ENCODE assay signal across 10 cellular contexts in the genomic region with DNA sequence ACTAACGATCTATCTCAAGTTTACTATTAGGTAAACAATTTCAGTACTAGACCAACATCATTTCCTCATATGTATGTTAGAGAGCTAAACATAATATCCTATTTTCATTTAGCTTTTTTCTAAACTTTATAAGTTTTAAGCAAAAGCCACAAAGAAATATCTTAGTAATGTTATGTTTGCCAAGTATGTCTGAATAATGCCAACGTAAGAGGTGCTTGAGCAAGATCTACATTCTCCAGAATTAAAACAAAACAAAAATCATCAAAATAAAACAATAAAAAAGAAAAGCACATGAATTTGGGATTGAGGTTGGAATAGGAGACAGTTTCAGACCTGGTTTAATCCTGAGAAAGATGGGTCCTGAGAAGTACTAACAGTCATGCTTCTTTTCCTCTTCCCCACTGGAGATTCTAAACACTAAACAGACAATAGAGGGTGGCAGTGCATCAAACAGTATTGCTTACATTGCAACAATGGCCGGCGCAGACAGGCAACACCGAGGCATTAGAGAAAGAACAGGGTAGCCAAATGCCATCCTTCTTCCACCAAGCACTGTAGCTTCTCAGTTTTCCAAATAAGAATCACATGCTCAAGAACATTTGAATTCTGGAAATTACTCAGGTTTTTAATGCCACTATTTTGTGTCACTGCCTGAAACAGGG. TPM values are rescaled to one million over a fixed set of nuclear protein-coding genes. Genes with fewer than 3 reads are reported as not detected.
DNase-seq lines count a peak whose midpoint lies in the region; ATAC-seq and TF ChIP-seq lines count a peak whose summit lies in the region.
"Had no signal": no experiment of that assay in that cellular context is flagged by ENCODE, and none has a peak within 500 bp of the region (broad histone marks: within the 10 kb centered on the region; RNA-seq: fewer than 3 reads in every experiment).

No MANE protein-coding gene starts in this region.

- CTCF ChIA-PET in activated CD4-positive, alpha-beta T cell treated with anti-CD3 and anti-CD28 coated beads for 36 hours (lab: Charles Lee) = interaction anchor here (0.8 kb wide), 1 partner anchor 8 kb away, joined by 4 read pairs; no protein-coding TSS in a partner anchor

- POLR2A ChIA-PET in activated CD4-positive, alpha-beta T cell treated with anti-CD3 and anti-CD28 coated beads for 36 hours (lab: Charles Lee) = no interaction called here

- H3K4me3 Mint-ChIP-seq in activated CD4-positive, alpha-beta T cell treated with anti-CD3 and anti-CD28 coated beads for 36 hours = no peak overlapping the region
- H3K4me3 Mint-ChIP-seq: stimulated activated memory B cell treated with anti-CD40 and anti-IgM and Interleukin-4, amounts not matched to agents 10 μg/mL and 1 μg/mL and 100 μg/mL, for 72 hours had no signal

- ATAC-seq in activated CD4-positive, alpha-beta T cell treated with anti-CD3 and anti-CD28 coated beads for 36 hours = no peak
- peak; percentile 41 to 55 (median 48) for ATAC-seq in right lobe of liver
- ATAC-seq: stimulated activated memory B cell treated with anti-CD40 and anti-IgM and Interleukin-4, amounts not matched to agents 10 μg/mL and 1 μg/mL and 100 μg/mL, for 72 hours had no signal

- no peaks in the 10 kb centered on the region for H3K9me3 ChIP-seq in right lobe of liver

- H3K36me3 ChIP-seq in right lobe of liver (peaks cover 0 to 8% (median 2%) of the 10 kb centered on the region in 4 donors), brain microvascular endothelial cell (replicated peaks) (peaks cover 22% of the 10 kb centered on the region)

- H3K9me3 Mint-ChIP-seq in activated CD4-positive, alpha-beta T cell treated with anti-CD3 and anti-CD28 coated beads for 36 hours (ENCODE audit: low read depth) = no peaks in the 10 kb centered on the region
- H3K9me3 Mint-ChIP-seq: stimulated activated memory B cell treated with anti-CD40 and anti-IgM and Interleukin-4, amounts not matched to agents 10 μg/mL and 1 μg/mL and 100 μg/mL, for 72 hours had no signal

- no peaks in the 10 kb centered on the region for H3K27me3 ChIP-seq in right lobe of liver
- H3K27me3 ChIP-seq in brain microvascular endothelial cell (replicated peaks) = no peaks in the 10 kb centered on the region

- H3K4me1 Mint-ChIP-seq in activated CD4-positive, alpha-beta T cell treated with anti-CD3 and anti-CD28 coated beads for 36 hours = peaks cover 63% of the 10 kb centered on the region

- H3K4me1 ChIP-seq in right lobe of liver = peaks cover 0 to 30% (median 11%) of the 10 kb centered on the region in 4 donors

- H3K27me3 Mint-ChIP-seq in activated CD4-positive, alpha-beta T cell treated with anti-CD3 and anti-CD28 coated beads for 36 hours = no peaks in the 10 kb centered on the region
- H3K27me3 Mint-ChIP-seq: stimulated activated memory B cell treated with anti-CD40 and anti-IgM and Interleukin-4, amounts not matched to agents 10 μg/mL and 1 μg/mL and 100 μg/mL, for 72 hours had no signal

- TF ChIP-seq CTCF in right lobe of liver (IDR thresholded peaks at IDR 0.05) (no peak), brain microvascular endothelial cell (IDR thresholded peaks at IDR 0.05; ENCODE audit: low read depth, low read length, missing control alignments) (no peak)

- 65% methylated on average over 5 of the region's 5 CpGs for WGBS in right lobe of liver (ENCODE audit: insufficient coverage, low coverage, low lambda C conversion rate, missing lambda C conversion rate)

- H3K4me3 ChIP-seq in right lobe of liver (no peak overlapping the region), brain microvascular endothelial cell (ENCODE audit: low read depth, low read length) (no peak overlapping the region)

- peak overlapping the region; percentile 58 for H3K27ac Mint-ChIP-seq in activated CD4-positive, alpha-beta T cell treated with anti-CD3 and anti-CD28 coated beads for 36 hours

- no peak for TF ChIP-seq POLR2A in right lobe of liver (IDR thresholded peaks at IDR 0.05)

- no peak for DNase-seq in activated CD4-positive, alpha-beta T cell treated with anti-CD3 and anti-CD28 coated beads for 36 hours
- no peak for DNase-seq in activated CD4-positive, alpha-beta T cell treated with anti-CD3 and anti-CD28 coated beads, Interleukin-2, amount 50 U/mL, for 48 hours
- DNase-seq in dedifferentiated amniotic fluid mesenchymal stem cell (ENCODE audit: extremely low spot score) (peak; percentile 47), right lobe of liver (no peak), superior temporal gyrus (ENCODE audit: extremely low spot score) (peak; percentile 81), MV-4-11 (lab: John Stamatoyannopoulos, UW) (no peak), activated gamma-delta T cell treated with Interleukin-2 at 50 U/mL for 16 hours (no peak), brain microvascular endothelial cell (no peak)
- DNase-seq: KG1 had no signal

- in situ Hi-C loops in brain microvascular endothelial cell (cut with HindIII; ENCODE audit: low pct_ligation_motif_present, low sequenced_read_pairs) = no loop called here

- H3K36me3 Mint-ChIP-seq in activated CD4-positive, alpha-beta T cell treated with anti-CD3 and anti-CD28 coated beads for 36 hours (ENCODE audit: low read depth) = peaks cover 56% of the 10 kb centered on the region

- intact Hi-C loops in activated CD4-positive, alpha-beta T cell treated with anti-CD3 and anti-CD28 coated beads for 36 hours (cut with DNase I, micrococcal nuclease) = no loop called here
- intact Hi-C loops in right lobe of liver (cut with DNase I) = no loop called here

- H3K27ac ChIP-seq in right lobe of liver (no peak overlapping the region), brain microvascular endothelial cell (no peak overlapping the region)

RNA-seq across cellular contexts. Expression of gene CSNK1A1, which starts 33.6 kb away (rescaled TPM):
- total RNA-seq in activated CD4-positive, alpha-beta T cell treated with anti-CD3 and anti-CD28 coated beads for 36 hours = 100 to 1,000 TPM; 169 to 203 TPM
- 10 to 100 TPM; 79.7 to 87.1 (median 83.8) TPM for total RNA-seq in right lobe of liver

Comparison
In these comparisons a context has a peak if more than half of its experiments do, and no peak if none do; other contexts are left out.
1. DNase-seq: peak in dedifferentiated amniotic fluid mesenchymal stem cell (single experiment) and superior temporal gyrus (single experiment); none in activated CD4-positive, alpha-beta T cell treated with anti-CD3 and anti-CD28 coated beads for 36 hours (single experiment), activated CD4-positive, alpha-beta T cell treated with anti-CD3 and anti-CD28 coated beads, Interleukin-2, amount 50 U/mL, for 48 hours (0 of 2), right lobe of liver (0 of 3), MV-4-11 (single experiment), activated gamma-delta T cell treated with Interleukin-2 at 50 U/mL for 16 hours (single experiment) and brain microvascular endothelial cell (single experiment).